Comparison of ENCODE assay signal across 13 cellular contexts in genomic region chr2:74867841-74868658, GRCh38. TPM values are rescaled to one million over a fixed set of nuclear protein-coding genes. Genes with fewer than 3 reads are reported as not detected.
A peak's percentile ranks its signal among the peaks of the same experiment; 100 is the strongest.
DNase-seq lines count a peak whose midpoint lies in the region; ATAC-seq and TF ChIP-seq lines count a peak whose summit lies in the region.
"Had no signal": no experiment of that assay in that cellular context is flagged by ENCODE, and none has a peak within 500 bp of the region (broad histone marks: within the 10 kb centered on the region; RNA-seq: fewer than 3 reads in every experiment).

No MANE protein-coding gene starts in this region.

- no peaks in the 10 kb centered on the region for H3K9me3 Mint-ChIP-seq in activated CD4-positive, alpha-beta memory T cell treated with anti-CD3 and anti-CD28 coated beads, Interleukin-2, amount 10 ng/mL, durations not matched to agents 7 days and 5 days
- H3K9me3 Mint-ChIP-seq: brain; stimulated activated naive CD8-positive, alpha-beta T cell treated with anti-CD3 and anti-CD28 coated beads, Interleukin-15, amount 100 ng/mL, for 72 hours had no signal

- no peak overlapping the region for H2AFZ ChIP-seq in PC-3 (ENCODE audit: low read length)

- POLR2A ChIA-PET in PC-3 (lab: Charles Lee; ENCODE audit: unreplicated experiment) = interaction anchor here (0.6 kb wide), 1 partner anchor 149 kb away, joined by 30 read pairs; no protein-coding TSS in a partner anchor
- POLR2A ChIA-PET in activated CD4-positive, alpha-beta memory T cell treated with anti-CD3 and anti-CD28 coated beads, Interleukin-2, amount 10 ng/mL, durations not matched to agents 7 days and 5 days (lab: Charles Lee) = interaction anchor here (1.7 kb wide), 1 partner anchor 28 kb away, joined by 3 read pairs; no protein-coding TSS in a partner anchor

- peaks cover 29% of the 10 kb centered on the region for H3K4me1 Mint-ChIP-seq in activated CD4-positive, alpha-beta memory T cell treated with anti-CD3 and anti-CD28 coated beads, Interleukin-2, amount 10 ng/mL, durations not matched to agents 7 days and 5 days

- DNase-seq in Caki2 (ENCODE audit: low read depth) (peak; percentile 90), PC-3 (peak; percentile 60), foreskin fibroblast (peak; percentile 74 to 82), retina (peak; percentile 47), NCI-H146 (lab: John Stamatoyannopoulos, UW) (no peak), NCI-H82 (lab: John Stamatoyannopoulos, UW) (no peak)
- no peak for DNase-seq in activated CD4-positive, alpha-beta memory T cell treated with anti-CD3 and anti-CD28 coated beads, Interleukin-2, amount 10 ng/mL, durations not matched to agents 7 days and 5 days
- DNase-seq: GF-D8; NCI-H345; stimulated activated naive CD8-positive, alpha-beta T cell treated with anti-CD3 and anti-CD28 coated beads, Interleukin-15, amount 100 ng/mL, for 72 hours had no signal

- H3K27me3 ChIP-seq in PC-3 (ENCODE audit: low read length) = no peaks in the 10 kb centered on the region

- BruUV-seq in PC-3 (replicated peaks; lab: Mats Ljungman, UMichigan) = no TSS peak

- H3K4me2 ChIP-seq in PC-3 (ENCODE audit: low read length) = no peak overlapping the region

- CTCF ChIA-PET in PC-3 (lab: Charles Lee) = no interaction called here
- CTCF ChIA-PET in activated CD4-positive, alpha-beta memory T cell treated with anti-CD3 and anti-CD28 coated beads, Interleukin-2, amount 10 ng/mL, durations not matched to agents 7 days and 5 days (lab: Charles Lee) = interaction anchor here (1.2 to 1.5 kb wide), 4 partner anchors 9 to 154 kb away, joined by 3 read pairs; no protein-coding TSS in a partner anchor

- peaks cover 57% of the 10 kb centered on the region for H3K36me3 ChIP-seq in PC-3 (ENCODE audit: low read depth, low read length)

- peaks cover 54% of the 10 kb centered on the region for H3K4me1 ChIP-seq in PC-3 (ENCODE audit: insufficient read depth, low read length)

- no peak overlapping the region for H3K4me3 ChIP-seq in PC-3 (ENCODE audit: low read length)
- H3K4me3 ChIP-seq in foreskin fibroblast (ENCODE audit: low read depth in 1 of 2, low read length in 2 of 2) = no peak overlapping the region

- peak overlapping the region; percentile 54 for H3K27ac ChIP-seq in PC-3 (ENCODE audit: low read length)

- TF ChIP-seq CTCF in PC-3 (conservative IDR thresholded peaks at IDR 0.05; ENCODE audit: low read depth, low read length) = no peak
- TF ChIP-seq CTCF in foreskin fibroblast (IDR thresholded peaks at IDR 0.05; ENCODE audit: low read depth, low read length) = no peak

- no peak overlapping the region for H3K4me3 Mint-ChIP-seq in activated CD4-positive, alpha-beta memory T cell treated with anti-CD3 and anti-CD28 coated beads, Interleukin-2, amount 10 ng/mL, durations not matched to agents 7 days and 5 days
- H3K4me3 Mint-ChIP-seq: brain; stimulated activated naive CD8-positive, alpha-beta T cell treated with anti-CD3 and anti-CD28 coated beads, Interleukin-15, amount 100 ng/mL, for 72 hours had no signal

- in situ Hi-C loops in Caki2 (cut with HindIII; ENCODE audit: low pct_unique_long_range_greater_than_20kb, low sequenced_read_pairs) = no loop called here

- no peaks in the 10 kb centered on the region for H3K9me3 ChIP-seq in PC-3 (ENCODE audit: low read length)

- H3F3A ChIP-seq in PC-3 (ENCODE audit: low read length, unreplicated experiment) = no peaks in the 10 kb centered on the region

- H3K36me3 Mint-ChIP-seq in activated CD4-positive, alpha-beta memory T cell treated with anti-CD3 and anti-CD28 coated beads, Interleukin-2, amount 10 ng/mL, durations not matched to agents 7 days and 5 days (ENCODE audit: low read depth) = peaks cover 14% of the 10 kb centered on the region

- H3K9ac ChIP-seq in PC-3 (ENCODE audit: low read length) = no peak overlapping the region; the same call in 1 of the 2 replicates

- peaks cover 86% of the 10 kb centered on the region for H3K79me2 ChIP-seq in PC-3 (ENCODE audit: low read length)

- no peaks in the 10 kb centered on the region for H3K27me3 Mint-ChIP-seq in activated CD4-positive, alpha-beta memory T cell treated with anti-CD3 and anti-CD28 coated beads, Interleukin-2, amount 10 ng/mL, durations not matched to agents 7 days and 5 days
- H3K27me3 Mint-ChIP-seq: brain; progenitor cell of endocrine pancreas; stimulated activated naive CD8-positive, alpha-beta T cell treated with anti-CD3 and anti-CD28 coated beads, Interleukin-15, amount 100 ng/mL, for 72 hours had no signal

- ATAC-seq in PC-3 (peak; percentile 19; the same call in 1 of the 2 replicates), GM19397 (IDR thresholded peaks at IDR 0.05; ENCODE audit: unreplicated experiment) (no peak)
- ATAC-seq: stimulated activated naive CD8-positive, alpha-beta T cell treated with anti-CD3 and anti-CD28 coated beads, Interleukin-15, amount 100 ng/mL, for 72 hours had no signal

- H3K9me2 ChIP-seq in PC-3 (replicated peaks; ENCODE audit: low read length) = no peaks in the 10 kb centered on the region

- intact Hi-C loops in PC-3 (cut with micrococcal nuclease) = no loop called here

- H4K20me1 ChIP-seq in PC-3 (ENCODE audit: low read length) = no peaks in the 10 kb centered on the region

- no peak overlapping the region for H3K27ac Mint-ChIP-seq in activated CD4-positive, alpha-beta memory T cell treated with anti-CD3 and anti-CD28 coated beads, Interleukin-2, amount 10 ng/mL, durations not matched to agents 7 days and 5 days
- H3K27ac Mint-ChIP-seq: progenitor cell of endocrine pancreas had no signal

RNA-seq across cellular contexts. Expression of gene HK2, which starts 34.1 kb away (rescaled TPM):
- total RNA-seq in Caki2 (2014; rRNA removed; shearing (Covaris generic); ENCODE audit: low replicate concordance) = 37.4 and 45.6 TPM in 2 replicates
- total RNA-seq in PC-3 (2014; rRNA removed) = 43.8 and 55.2 TPM in 2 replicates
- total RNA-seq in activated CD4-positive, alpha-beta memory T cell treated with anti-CD3 and anti-CD28 coated beads, Interleukin-2, amount 10 ng/mL, durations not matched to agents 7 days and 5 days = 10 to 100 TPM; 36.8 to 37.8 TPM

Comparison
In these comparisons a context has a peak if more than half of its experiments do, and no peak if none do; other contexts are left out.
1. DNase-seq: peak in Caki2 (single experiment), PC-3 (single experiment), foreskin fibroblast (2 of 2) and retina (single experiment); none in activated CD4-positive, alpha-beta memory T cell treated with anti-CD3 and anti-CD28 coated beads, Interleukin-2, amount 10 ng/mL, durations not matched to agents 7 days and 5 days (single experiment), NCI-H146 (single experiment) and NCI-H82 (single experiment).